In genomic region chr3:53773330-53773583, GRCh38 we compare ENCODE assay signal across 23 cellular contexts.
DNase-seq lines count a peak whose midpoint lies in the region; ATAC-seq and TF ChIP-seq lines count a peak whose summit lies in the region.
"Had no signal": no experiment of that assay in that cellular context is flagged by ENCODE, and none has a peak within 500 bp of the region (broad histone marks: within the 10 kb centered on the region; RNA-seq: fewer than 3 reads in every experiment).

No MANE protein-coding gene starts in this region.

- H3K27ac ChIP-seq in mammary epithelial cell (ENCODE audit: insufficient read depth, low read depth, low read length) (no peak overlapping the region), cingulate gyrus (ENCODE audit: low read depth, low read length) (peak overlapping the region; percentile 69), gastroesophageal sphincter (no peak overlapping the region)
- H3K27ac ChIP-seq: C4-2B, cardiac muscle cell, gastrocnemius medialis, psoas muscle, SJCRH30 had no signal

- no peak overlapping the region for H3K27ac Mint-ChIP-seq in MCF 10A (ENCODE audit: low read depth, unreplicated experiment)
- H3K27ac Mint-ChIP-seq in neural crest cell (ENCODE audit: unreplicated experiment): peak overlapping the region; percentile 73
- H3K27ac Mint-ChIP-seq: activated CD4-positive, alpha-beta memory T cell treated with anti-CD3 and anti-CD28 coated beads for 36 hours; activated naive CD8-positive, alpha-beta T cell treated with anti-CD3 and anti-CD28 coated beads, Interleukin-2, amount 50 U/mL, for 24 hours; natural killer cell treated with Interleukin-12 subunit alpha and Interleukin-12 subunit beta and Interleukin-15 and Interleukin-18, amount 100 ng/mL, for 72 hours; T-helper 1 cell treated with Interleukin-12 subunit alpha and Interleukin-12 subunit beta and Interleukin-4 antibody, amounts not matched to agents 30 μg/mL and 1 μg/mL, for 36 hours had no signal

- DNase-seq in mammary epithelial cell: no peak
- DNase-seq in MCF 10A (ENCODE audit: unreplicated experiment): no peak
- no peak for DNase-seq in neural crest cell (ENCODE audit: low read depth, low spot score)
- no peak for DNase-seq in DMS 273 (lab: John Stamatoyannopoulos, UW; ENCODE audit: unreplicated experiment)
- no peak for DNase-seq in 8988T
- DNase-seq: activated CD4-positive, alpha-beta memory T cell treated with anti-CD3 and anti-CD28 coated beads for 36 hours; activated effector memory CD4-positive, alpha-beta T cell treated with anti-CD3 and anti-CD28 coated beads, Interleukin-2, amount 50 U/mL, for 16 hours; activated naive CD8-positive, alpha-beta T cell treated with anti-CD3 and anti-CD28 coated beads, Interleukin-2, amount 50 U/mL, for 24 hours; erythroblast; gastrocnemius medialis; kidney glomerular epithelial cell; NCI-H1694; NCI-H2227 treated with DMSO at 0.1 percent for 48 hours; psoas muscle; SJCRH30 had no signal

- ATAC-seq in gastroesophageal sphincter (no peak), GM18517 (IDR thresholded peaks at IDR 0.05; ENCODE audit: unreplicated experiment) (no peak)
- ATAC-seq: activated naive CD8-positive, alpha-beta T cell treated with anti-CD3 and anti-CD28 coated beads, Interleukin-2, amount 50 U/mL, for 24 hours; gastrocnemius medialis; natural killer cell treated with Interleukin-12 subunit alpha and Interleukin-12 subunit beta and Interleukin-15 and Interleukin-18, amount 100 ng/mL, for 72 hours; psoas muscle had no signal

- POLR2A ChIA-PET in MCF 10A (lab: Yijun Ruan, JAX): interaction anchor here (1.2 kb wide), 1 partner anchor 49 kb away, joined by 3 read pairs; no protein-coding TSS in a partner anchor

- TF ChIP-seq EP300 in gastroesophageal sphincter (IDR thresholded peaks at IDR 0.05): no peak

- TF ChIP-seq CTCF in mammary epithelial cell (conservative IDR thresholded peaks at IDR 0.05 in 1 of 2, IDR thresholded peaks at IDR 0.05 in 1 of 2; ENCODE audit: extremely low read depth in 1 of 2, insufficient read depth in 1 of 2, low read depth in 1 of 2, low read length in 2 of 2) (no peak), MCF 10A (IDR thresholded peaks at IDR 0.05; ENCODE audit: unreplicated experiment) (no peak), neural crest cell (conservative IDR thresholded peaks at IDR 0.05) (no peak), gastroesophageal sphincter (IDR thresholded peaks at IDR 0.05) (no peak)

- peaks cover 12% of the 10 kb centered on the region for H3K27me3 Mint-ChIP-seq in MCF 10A (ENCODE audit: insufficient read depth, unreplicated experiment)
- peaks cover 3% of the 10 kb centered on the region for H3K27me3 Mint-ChIP-seq in neural crest cell (ENCODE audit: low read depth)
- H3K27me3 Mint-ChIP-seq: activated naive CD8-positive, alpha-beta T cell treated with anti-CD3 and anti-CD28 coated beads, Interleukin-2, amount 50 U/mL, for 24 hours had no signal

- H3K4me1 Mint-ChIP-seq in MCF 10A (ENCODE audit: insufficient read depth, unreplicated experiment) (peaks cover 22% of the 10 kb centered on the region), neural crest cell (no peaks in the 10 kb centered on the region)

- H3K9me3 Mint-ChIP-seq in MCF 10A (ENCODE audit: unreplicated experiment) (no peaks in the 10 kb centered on the region), neural crest cell (no peaks in the 10 kb centered on the region)
- H3K9me3 Mint-ChIP-seq: activated CD4-positive, alpha-beta memory T cell treated with anti-CD3 and anti-CD28 coated beads for 36 hours; activated naive CD8-positive, alpha-beta T cell treated with anti-CD3 and anti-CD28 coated beads, Interleukin-2, amount 50 U/mL, for 24 hours; natural killer cell treated with Interleukin-12 subunit alpha and Interleukin-12 subunit beta and Interleukin-15 and Interleukin-18, amount 100 ng/mL, for 72 hours; T-helper 1 cell treated with Interleukin-12 subunit alpha and Interleukin-12 subunit beta and Interleukin-4 antibody, amounts not matched to agents 30 μg/mL and 1 μg/mL, for 36 hours had no signal

- H3K4me3 Mint-ChIP-seq in MCF 10A (ENCODE audit: unreplicated experiment): no peak overlapping the region
- no peak overlapping the region for H3K4me3 Mint-ChIP-seq in neural crest cell
- H3K4me3 Mint-ChIP-seq: activated CD4-positive, alpha-beta memory T cell treated with anti-CD3 and anti-CD28 coated beads for 36 hours; activated naive CD8-positive, alpha-beta T cell treated with anti-CD3 and anti-CD28 coated beads, Interleukin-2, amount 50 U/mL, for 24 hours; natural killer cell treated with Interleukin-12 subunit alpha and Interleukin-12 subunit beta and Interleukin-15 and Interleukin-18, amount 100 ng/mL, for 72 hours; T-helper 1 cell treated with Interleukin-12 subunit alpha and Interleukin-12 subunit beta and Interleukin-4 antibody, amounts not matched to agents 30 μg/mL and 1 μg/mL, for 36 hours had no signal

- dilution Hi-C loops in mammary epithelial cell (cut with HindIII; ENCODE audit: low sequenced_read_pairs): no loop called here

- no peaks in the 10 kb centered on the region for H3K9me3 ChIP-seq in mammary epithelial cell (replicated peaks; ENCODE audit: insufficient read depth, low read length)
- no peaks in the 10 kb centered on the region for H3K9me3 ChIP-seq in gastroesophageal sphincter
- H3K9me3 ChIP-seq: gastrocnemius medialis, psoas muscle, SJCRH30 had no signal

- H3K4me1 ChIP-seq in mammary epithelial cell (ENCODE audit: insufficient read depth, low read length): peaks cover 28% of the 10 kb centered on the region
- H3K4me1 ChIP-seq in gastroesophageal sphincter: peaks cover 0 to 30% (median 5%) of the 10 kb centered on the region in 3 donors
- H3K4me1 ChIP-seq: gastrocnemius medialis, psoas muscle, SJCRH30 had no signal

- in situ Hi-C loops in mammary epithelial cell (cut with MboI; ENCODE audit: low sequenced_read_pairs in 2 of 2): no loop called here

- 0% methylated on average over 2 of the region's 2 CpGs for WGBS in mammary epithelial cell (ENCODE audit: low coverage, missing lambda C conversion rate)
- WGBS in gastroesophageal sphincter (ENCODE audit: low coverage in 1 of 2), 2 donors: 45 to 58% methylated on average over 2 of the region's 2 CpGs

- no TSS peak for BruUV-seq in mammary epithelial cell (replicated peaks; lab: Mats Ljungman, UMichigan)
- BruUV-seq in MCF 10A (replicated peaks; lab: Mats Ljungman, UMichigan): no TSS peak

- H3K36me3 ChIP-seq in mammary epithelial cell (ENCODE audit: insufficient read depth, low read length) (no peaks in the 10 kb centered on the region), gastroesophageal sphincter (no peaks in the 10 kb centered on the region)
- H3K36me3 ChIP-seq: gastrocnemius medialis, SJCRH30 had no signal

- H3K4me3 ChIP-seq in mammary epithelial cell (replicated peaks in 1 of 3; ENCODE audit: insufficient read depth in 1 of 3, low read depth in 2 of 3, low read length in 3 of 3) (no peak overlapping the region), gastroesophageal sphincter (no peak overlapping the region)
- H3K4me3 ChIP-seq: cardiac muscle cell, gastrocnemius medialis, psoas muscle, SJCRH30, skin epidermis had no signal

- no peak overlapping the region for H3K4me2 ChIP-seq in mammary epithelial cell (ENCODE audit: insufficient read depth, low read depth, low read length)

- peak overlapping the region; percentile 30 for H2AFZ ChIP-seq in mammary epithelial cell (ENCODE audit: low read depth, low read length)

- no peak for TF ChIP-seq POLR2A in gastroesophageal sphincter (IDR thresholded peaks at IDR 0.05)

- H3K27me3 ChIP-seq in mammary epithelial cell (ENCODE audit: insufficient read depth, low read length) (no peaks in the 10 kb centered on the region), gastroesophageal sphincter (peaks cover 10% of the 10 kb centered on the region)
- H3K27me3 ChIP-seq: cardiac muscle cell, SJCRH30 had no signal

- no peak overlapping the region for H3K9ac ChIP-seq in mammary epithelial cell (ENCODE audit: insufficient read depth, low read length)

- no peaks in the 10 kb centered on the region for H4K20me1 ChIP-seq in mammary epithelial cell (ENCODE audit: insufficient read depth, low read length)

- intact Hi-C loops in mammary epithelial cell (cut with micrococcal nuclease): no loop called here
- intact Hi-C loops in MCF 10A (cut with micrococcal nuclease): no loop called here

- CTCF ChIA-PET in mammary epithelial cell (lab: Charles Lee; ENCODE audit: low non-redundant PET): no interaction called here
- CTCF ChIA-PET in MCF 10A (lab: Yijun Ruan, JAX): no interaction called here

- H3K36me3 Mint-ChIP-seq in MCF 10A (ENCODE audit: insufficient read depth, unreplicated experiment): no peaks in the 10 kb centered on the region
- H3K36me3 Mint-ChIP-seq in neural crest cell (ENCODE audit: low read depth): no peaks in the 10 kb centered on the region
- H3K36me3 Mint-ChIP-seq: activated CD4-positive, alpha-beta memory T cell treated with anti-CD3 and anti-CD28 coated beads for 36 hours; natural killer cell treated with Interleukin-12 subunit alpha and Interleukin-12 subunit beta and Interleukin-15 and Interleukin-18, amount 100 ng/mL, for 72 hours had no signal

- H3K79me2 ChIP-seq in mammary epithelial cell (ENCODE audit: insufficient read depth, low read length): no peaks in the 10 kb centered on the region
